ENCODE assay signal across 8 cellular contexts in the genomic region with DNA sequence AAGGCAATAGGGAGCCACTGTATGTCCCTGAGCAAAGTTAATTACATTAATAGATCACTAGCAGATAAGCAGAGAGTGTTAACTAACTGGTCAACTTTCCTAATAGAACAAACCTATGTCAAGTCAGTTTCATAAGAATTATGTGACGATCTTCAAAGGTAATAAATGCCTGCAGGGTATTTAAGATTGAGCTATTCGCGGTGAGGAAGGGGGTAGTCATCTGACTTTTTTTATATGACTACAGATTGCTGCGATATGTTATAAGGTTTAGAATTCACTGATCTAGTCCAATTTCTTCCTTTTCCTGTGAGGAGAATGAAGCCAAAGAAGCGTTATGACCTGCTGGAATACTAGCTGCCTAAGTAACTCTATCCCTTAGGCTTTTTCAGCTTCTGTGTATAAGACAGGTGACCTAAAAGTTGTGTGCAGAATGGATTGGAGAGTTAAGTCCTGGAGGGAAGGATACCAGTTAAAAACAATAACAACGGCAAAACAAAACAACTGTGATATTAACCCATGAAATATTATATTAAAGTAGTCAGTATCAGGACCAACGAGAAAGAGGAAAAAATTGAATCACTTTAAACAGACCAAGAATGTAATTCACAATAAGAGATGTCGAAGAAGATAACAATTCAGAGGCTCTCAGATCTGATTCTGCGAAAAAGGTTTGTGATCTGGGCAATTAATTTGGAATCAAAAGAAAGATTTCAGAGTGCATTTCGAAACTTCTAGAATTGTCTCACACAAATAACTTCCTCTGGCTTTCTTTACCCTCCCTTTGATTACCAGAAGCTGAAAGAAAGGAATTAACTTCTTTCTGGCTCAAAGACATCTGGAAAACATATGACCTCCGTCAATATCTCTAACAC. TPM values are rescaled to one million over a fixed set of nuclear protein-coding genes. Genes with fewer than 3 reads are reported as not detected.
DNase-seq lines count a peak whose midpoint lies in the region; ATAC-seq and TF ChIP-seq lines count a peak whose summit lies in the region.

No MANE protein-coding gene starts in this region.

- intact Hi-C loops in esophagus squamous epithelium (cut with DNase I) = no loop called here

- H3K27me3 ChIP-seq in esophagus squamous epithelium = no peaks in the 10 kb centered on the region

- peak overlapping the region; percentile 44 to 69 (median 55) for H3K4me3 ChIP-seq in esophagus squamous epithelium

- TF ChIP-seq CTCF in esophagus squamous epithelium (IDR thresholded peaks at IDR 0.05) = no peak

- H3K9me3 ChIP-seq in esophagus squamous epithelium = no peaks in the 10 kb centered on the region

- DNase-seq in GM03348 (ENCODE audit: low spot score) = peak; percentile 22
- peak; percentile 47 for DNase-seq in RKO (ENCODE audit: low spot score)
- no peak for DNase-seq in esophagus squamous epithelium (lab: John Stamatoyannopoulos, UW)
- DNase-seq in renal cortical epithelial cell (ENCODE audit: low read depth) = peak; percentile 26
- no peak for DNase-seq in NCI-H1930 (lab: John Stamatoyannopoulos, UW)
- DNase-seq in substantia nigra (lab: John Stamatoyannopoulos, UW) = no peak
- DNase-seq in GM19240 (ENCODE audit: insufficient read length, low spot score) = no peak

- ATAC-seq in GM21786 (IDR thresholded peaks at IDR 0.05; ENCODE audit: unreplicated experiment) = peak; percentile 8

- peaks cover 15 to 45% (median 16%) of the 10 kb centered on the region in 3 donors for H3K4me1 ChIP-seq in esophagus squamous epithelium

- TF ChIP-seq POLR2A in esophagus squamous epithelium (IDR thresholded peaks at IDR 0.05) = no peak

- no peaks in the 10 kb centered on the region for H3K36me3 ChIP-seq in esophagus squamous epithelium

- H3K27ac ChIP-seq in esophagus squamous epithelium (peak overlapping the region; percentile 82 to 93 (median 84)), substantia nigra (ENCODE audit: low read depth, low read length, poor library complexity, severe bottlenecking) (no peak overlapping the region)

- 8 to 10% methylated on average over 11 of the region's 11 CpGs for WGBS in esophagus squamous epithelium, 2 donors

RNA-seq across cellular contexts. Expression of gene CASP4, which starts 0.6 kb away (rescaled TPM):
- total RNA-seq in esophagus squamous epithelium = 100 to 1,000 TPM in 3 of 4 donors, 10 to 100 TPM in 1; 80.9 to 146 (median 115) TPM
- 150 and 201 TPM in 2 replicates for total RNA-seq in renal cortical epithelial cell

RNA-seq across cellular contexts. Expression of gene CASP5, which starts 55.2 kb away (rescaled TPM):
- under 1 TPM in 1 of 4 donors, not detected in 3; 0.48 TPM for total RNA-seq in esophagus squamous epithelium
- total RNA-seq in renal cortical epithelial cell = not detected in 2 replicates

Comparison
In these comparisons a context has a peak if more than half of its experiments do, and no peak if none do; other contexts are left out.
1. DNase-seq: peak in GM03348 (single experiment), RKO (single experiment) and renal cortical epithelial cell (single experiment); none in esophagus squamous epithelium (single experiment), NCI-H1930 (0 of 2), substantia nigra (0 of 49) and GM19240 (single experiment).